In genomic region chr13:44583126-44583525, GRCh38 we compare ENCODE assay signal across 29 cellular contexts.
"Had no signal": no experiment of that assay in that cellular context is flagged by ENCODE, and none has a peak within 500 bp of the region (broad histone marks: within the 10 kb centered on the region; RNA-seq: fewer than 3 reads in every experiment).

No MANE protein-coding gene starts in this region.

- H2AFZ ChIP-seq: parathyroid adenoma had no signal

- H3K4me3 ChIP-seq: ascending aorta, colonic mucosa, heart left ventricle, right atrium auricular region, tibial nerve had no signal

- H3K27me3 ChIP-seq: ascending aorta, colonic mucosa, heart left ventricle, right atrium auricular region, tibial nerve had no signal

- ATAC-seq: effector memory CD8-positive, alpha-beta T cell; heart left ventricle; left colon; naive thymus-derived CD8-positive, alpha-beta T cell; T-helper 17 cell had no signal

- H3K27ac ChIP-seq: ascending aorta, colonic mucosa, heart left ventricle, parathyroid adenoma, right atrium auricular region, tibial nerve had no signal

- H3K4me3 Mint-ChIP-seq: activated CD4-positive, alpha-beta memory T cell treated with anti-CD3 and anti-CD28 coated beads for 36 hours; activated CD4-positive, alpha-beta T cell treated with anti-CD3 and anti-CD28 coated beads, Interleukin-2, amount 10 ng/mL, durations not matched to agents 24 days and 14 days; activated naive CD4-positive, alpha-beta T cell treated with anti-CD3 and anti-CD28 coated beads for 36 hours; activated naive CD8-positive, alpha-beta T cell treated with anti-CD3 and anti-CD28 coated beads for 36 hours; activated T-helper 1 cell treated with anti-CD3 and anti-CD28 coated beads, Interleukin-12 subunit alpha, Interleukin-12 subunit beta, Interleukin-2, Interleukin-4 antibody, amounts not matched to agents 30 ng/mL and 10 ng/mL and 1 ng/mL, durations not matched to agents 14 hours and 24 hours and 36 hours; central memory CD8-positive, alpha-beta T cell; effector memory CD8-positive, alpha-beta T cell; immature natural killer cell; naive thymus-derived CD8-positive, alpha-beta T cell; neural crest cell; T-helper 17 cell had no signal

- DNase-seq: activated CD4-positive, alpha-beta memory T cell treated with anti-CD3 and anti-CD28 coated beads for 36 hours; activated CD4-positive, alpha-beta T cell treated with anti-CD3 and anti-CD28 coated beads, Interleukin-2, amount 10 ng/mL, durations not matched to agents 24 days and 14 days; activated CD4-positive, CD25-positive, alpha-beta regulatory T cell treated with anti-CD3 and anti-CD28 coated beads, Interleukin-2, amount 50 U/mL, for 72 hours; activated CD8-positive, alpha-beta memory T cell treated with anti-CD3 and anti-CD28 coated beads, Interleukin-2, amount 50 U/mL, for 4 hours; activated effector memory CD4-positive, alpha-beta T cell treated with anti-CD3 and anti-CD28 coated beads, Interleukin-2, amount 50 U/mL, for 16 hours; activated naive CD4-positive, alpha-beta T cell treated with anti-CD3 and anti-CD28 coated beads for 36 hours; activated naive CD8-positive, alpha-beta T cell treated with anti-CD3 and anti-CD28 coated beads for 36 hours; activated T-cell treated with anti-CD3 and anti-CD28 coated beads, Interleukin-2, amount 50 U/mL, for 1 hour; colonic mucosa; effector memory CD8-positive, alpha-beta T cell; heart left ventricle; hypothalamus; immature natural killer cell; kidney; left colon; midbrain; naive thymus-derived CD8-positive, alpha-beta T cell; nucleus accumbens; stimulated activated CD4-positive, alpha-beta T cell treated with anti-CD3 and anti-CD28 coated beads, Interleukin-2, amount 100 ng/mL, for 48 hours; stimulated activated naive CD4-positive, alpha-beta T cell treated with Interleukin-2 at 50 U/mL for 16 hours; T-helper 17 cell; T1000 had no signal

- H3K27ac Mint-ChIP-seq: activated CD4-positive, alpha-beta memory T cell treated with anti-CD3 and anti-CD28 coated beads for 36 hours; activated CD4-positive, alpha-beta T cell treated with anti-CD3 and anti-CD28 coated beads, Interleukin-2, amount 10 ng/mL, durations not matched to agents 24 days and 14 days; activated naive CD4-positive, alpha-beta T cell treated with anti-CD3 and anti-CD28 coated beads for 36 hours; activated naive CD8-positive, alpha-beta T cell treated with anti-CD3 and anti-CD28 coated beads for 36 hours; activated T-helper 1 cell treated with anti-CD3 and anti-CD28 coated beads, Interleukin-12 subunit alpha, Interleukin-12 subunit beta, Interleukin-2, Interleukin-4 antibody, amounts not matched to agents 30 ng/mL and 10 ng/mL and 1 ng/mL, durations not matched to agents 14 hours and 24 hours and 36 hours; effector memory CD8-positive, alpha-beta T cell; immature natural killer cell; naive thymus-derived CD8-positive, alpha-beta T cell; T-helper 17 cell had no signal

- H3K9me3 Mint-ChIP-seq: activated CD4-positive, alpha-beta memory T cell treated with anti-CD3 and anti-CD28 coated beads for 36 hours; activated CD4-positive, alpha-beta T cell treated with anti-CD3 and anti-CD28 coated beads, Interleukin-2, amount 10 ng/mL, durations not matched to agents 24 days and 14 days; activated naive CD4-positive, alpha-beta T cell treated with anti-CD3 and anti-CD28 coated beads for 36 hours; activated naive CD8-positive, alpha-beta T cell treated with anti-CD3 and anti-CD28 coated beads for 36 hours; activated T-helper 1 cell treated with anti-CD3 and anti-CD28 coated beads, Interleukin-12 subunit alpha, Interleukin-12 subunit beta, Interleukin-2, Interleukin-4 antibody, amounts not matched to agents 30 ng/mL and 10 ng/mL and 1 ng/mL, durations not matched to agents 14 hours and 24 hours and 36 hours; central memory CD8-positive, alpha-beta T cell; effector memory CD8-positive, alpha-beta T cell; immature natural killer cell; naive thymus-derived CD8-positive, alpha-beta T cell; neural crest cell had no signal

- H3K9me3 ChIP-seq: ascending aorta, colonic mucosa, heart left ventricle, right atrium auricular region, tibial nerve had no signal

- H3K9ac ChIP-seq: parathyroid adenoma had no signal

- H3K36me3 ChIP-seq: ascending aorta, colonic mucosa, heart left ventricle, right atrium auricular region, tibial nerve had no signal

- H3K4me1 ChIP-seq: colonic mucosa, parathyroid adenoma had no signal

- H3K36me3 Mint-ChIP-seq: activated CD4-positive, alpha-beta memory T cell treated with anti-CD3 and anti-CD28 coated beads for 36 hours; activated naive CD8-positive, alpha-beta T cell treated with anti-CD3 and anti-CD28 coated beads for 36 hours; immature natural killer cell; naive thymus-derived CD8-positive, alpha-beta T cell had no signal
